Comparison of ENCODE assay signal across 24 cellular contexts in the genomic region with DNA sequence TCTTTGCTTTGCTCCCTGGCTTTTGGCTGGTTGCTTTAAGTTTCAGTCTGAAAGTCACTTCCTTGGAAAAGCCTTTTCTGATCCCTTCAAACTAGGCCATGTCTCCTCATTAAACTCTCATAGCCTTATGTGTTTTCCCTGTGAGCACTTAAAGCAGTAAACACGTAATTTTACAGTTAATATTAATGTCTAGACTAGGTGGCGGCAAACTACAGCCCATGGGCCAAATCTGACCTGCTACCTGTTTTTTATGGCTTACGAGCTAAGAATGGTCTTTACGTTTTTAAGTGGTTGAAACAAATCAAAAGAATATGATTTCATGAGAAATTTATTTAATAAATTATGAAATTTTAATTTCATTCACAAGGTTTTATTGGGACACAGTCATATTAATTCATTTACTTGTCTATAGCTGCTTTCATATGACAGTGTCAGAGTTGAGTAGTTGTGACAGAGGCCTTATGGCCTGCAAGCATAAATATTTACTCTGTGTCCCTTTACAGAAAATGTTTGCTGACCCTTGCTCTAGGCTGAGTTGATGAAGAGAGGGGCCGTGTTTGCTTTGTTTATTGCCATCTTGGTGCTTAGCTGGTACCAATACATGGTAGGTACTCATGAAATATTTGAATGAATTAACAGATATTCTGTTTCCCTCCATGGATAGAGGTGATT. TPM values are rescaled to one million over a fixed set of nuclear protein-coding genes. Genes with fewer than 3 reads are reported as not detected.
DNase-seq lines count a peak whose midpoint lies in the region; ATAC-seq, FAIRE-seq and TF ChIP-seq lines count a peak whose summit lies in the region.
"Had no signal": no experiment of that assay in that cellular context is flagged by ENCODE, and none has a peak within 500 bp of the region (broad histone marks: within the 10 kb centered on the region; RNA-seq: fewer than 3 reads in every experiment).

No MANE protein-coding gene starts in this region.

- H3K4me3 Mint-ChIP-seq in activated naive CD4-positive, alpha-beta T cell treated with anti-CD3 and anti-CD28 coated beads for 36 hours, result no peak overlapping the region
- H3K4me3 Mint-ChIP-seq: H9, neural crest cell had no signal

- no peaks in the 10 kb centered on the region for H3K9me3 ChIP-seq in A549
- no peaks in the 10 kb centered on the region for H3K9me3 ChIP-seq in Loucy (ENCODE audit: insufficient read depth, low read depth, low read length)
- H3K9me3 ChIP-seq in WERI-Rb-1 (ENCODE audit: severe bottlenecking), result no peaks in the 10 kb centered on the region
- no peaks in the 10 kb centered on the region for H3K9me3 ChIP-seq in smooth muscle cell (replicated peaks; ENCODE audit: low read depth)
- H3K9me3 ChIP-seq: BLaER1 treated with 17β-estradiol and CSF1 and Interleukin-3, amounts not matched to agents 10 nM and 100 nM; uterus had no signal

- 82% methylated on average over 5 of the region's 5 CpGs for WGBS in A549 (ENCODE audit: missing lambda C conversion rate)
- 86% methylated on average over 5 of the region's 5 CpGs for WGBS in smooth muscle cell (ENCODE audit: low lambda C conversion rate)

- CTCF ChIA-PET in A549 (lab: Yijun Ruan, JAX), result interaction anchor here (0.7 kb wide), 1 partner anchor 92 kb away, joined by 3 read pairs; no protein-coding TSS in a partner anchor
- CTCF ChIA-PET in activated naive CD4-positive, alpha-beta T cell treated with anti-CD3 and anti-CD28 coated beads for 36 hours (lab: Charles Lee), result no interaction called here

- H3K27me3 ChIP-seq in Loucy (ENCODE audit: insufficient read depth, low read length, poor library complexity, severe bottlenecking) (no peaks in the 10 kb centered on the region), WERI-Rb-1 (ENCODE audit: insufficient read depth, low read depth, severe bottlenecking) (no peaks in the 10 kb centered on the region), smooth muscle cell (ENCODE audit: low read depth) (no peaks in the 10 kb centered on the region)
- H3K27me3 ChIP-seq: BLaER1 treated with 17β-estradiol and CSF1 and Interleukin-3, amounts not matched to agents 10 nM and 100 nM; uterus had no signal

- no peak for TF ChIP-seq POLR2A in A549 (IDR thresholded peaks at IDR 0.05; ENCODE audit: low read length)

- TF ChIP-seq EP300 in A549 (IDR thresholded peaks at IDR 0.05), result no peak

- peak overlapping the region; percentile 48 for H3K9ac ChIP-seq in Loucy (ENCODE audit: low read depth, low read length, poor library complexity, severe bottlenecking)
- no peak overlapping the region for H3K9ac ChIP-seq in smooth muscle cell (ENCODE audit: low read depth)
- H3K9ac ChIP-seq: BLaER1 treated with 17β-estradiol and CSF1 and Interleukin-3, amounts not matched to agents 10 nM and 100 nM had no signal

- TF ChIP-seq RAD21 in A549 (conservative IDR thresholded peaks at IDR 0.05 in 1 of 2, IDR thresholded peaks at IDR 0.05 in 1 of 2), result peak; percentile 42 to 45; a peak in 3 of 5 replicates

- ATAC-seq in A549 (no peak; a peak in 1 of 6 replicates), left colon (peak; percentile 45), HG02970 (IDR thresholded peaks at IDR 0.05; ENCODE audit: low FRiP score, unreplicated experiment) (no peak)

- H3F3A ChIP-seq in Loucy (ENCODE audit: low read depth) (0 out of 2 replicates have a peak, but pooled peaks cover 3% of the 10 kb centered on the region), smooth muscle cell (ENCODE audit: low read depth) (no peaks in the 10 kb centered on the region)

- H3K9me2 ChIP-seq in Loucy (replicated peaks; ENCODE audit: low read depth, low read length), result no peaks in the 10 kb centered on the region

- intact Hi-C loops in left colon (cut with DNase I, micrococcal nuclease), result loop anchor here in 1 of 2 donors (10.0 kb wide), 1 partner anchor 63 kb away; no protein-coding TSS in a partner anchor
- intact Hi-C loops in activated naive CD4-positive, alpha-beta T cell treated with anti-CD3 and anti-CD28 coated beads for 36 hours (cut with micrococcal nuclease), result no loop called here

- H3K36me3 ChIP-seq in Loucy (ENCODE audit: insufficient read depth, low read length), result no peaks in the 10 kb centered on the region
- peaks cover 6% of the 10 kb centered on the region; the same call in 1 of the 2 replicates for H3K36me3 ChIP-seq in WERI-Rb-1
- H3K36me3 ChIP-seq in smooth muscle cell (ENCODE audit: low read depth), result no peaks in the 10 kb centered on the region
- H3K36me3 ChIP-seq: BLaER1 treated with 17β-estradiol and CSF1 and Interleukin-3, amounts not matched to agents 10 nM and 100 nM; uterus had no signal

- no peaks in the 10 kb centered on the region for H3K36me3 Mint-ChIP-seq in activated naive CD4-positive, alpha-beta T cell treated with anti-CD3 and anti-CD28 coated beads for 36 hours (ENCODE audit: low read depth)

- no peak overlapping the region for H3K27ac Mint-ChIP-seq in activated naive CD4-positive, alpha-beta T cell treated with anti-CD3 and anti-CD28 coated beads for 36 hours

- POLR2A ChIA-PET in A549 (lab: Yijun Ruan, JAX), result no interaction called here

- no peaks in the 10 kb centered on the region for H3K9me3 Mint-ChIP-seq in activated naive CD4-positive, alpha-beta T cell treated with anti-CD3 and anti-CD28 coated beads for 36 hours
- H3K9me3 Mint-ChIP-seq: H9, neural crest cell had no signal

- peaks cover 99% of the 10 kb centered on the region for H3K79me2 ChIP-seq in Loucy (ENCODE audit: insufficient read depth, low read length)
- peaks cover 88% of the 10 kb centered on the region for H3K79me2 ChIP-seq in smooth muscle cell (ENCODE audit: low read depth)

- TF ChIP-seq CTCF in A549 (IDR thresholded peaks at IDR 0.05) (no peak), Loucy (conservative IDR thresholded peaks at IDR 0.05; ENCODE audit: low read length) (peak; percentile 67), WERI-Rb-1 (IDR thresholded peaks at IDR 0.05; ENCODE audit: low read depth, low read length) (0 out of 2 replicates have a peak, but pooled peaks have one; percentile 2), smooth muscle cell (IDR thresholded peaks at IDR 0.05; ENCODE audit: borderline replicate concordance, insufficient read depth, poor library complexity, severe bottlenecking) (no peak)

- FAIRE-seq in A549 (lab: Jason Lieb, UNC), result no peak
- FAIRE-seq: bronchial epithelial cell, frontal cortex, GM12891 had no signal

- H3K27me3 Mint-ChIP-seq in activated naive CD4-positive, alpha-beta T cell treated with anti-CD3 and anti-CD28 coated beads for 36 hours (ENCODE audit: low read depth), result no peaks in the 10 kb centered on the region
- H3K27me3 Mint-ChIP-seq: progenitor cell of endocrine pancreas had no signal

- H3K4me1 ChIP-seq in A549, result peaks cover 40% of the 10 kb centered on the region
- peaks cover 74% of the 10 kb centered on the region for H3K4me1 ChIP-seq in Loucy (ENCODE audit: insufficient read depth, low read length, poor library complexity, severe bottlenecking)
- H3K4me1 ChIP-seq in smooth muscle cell (ENCODE audit: low read depth), result peaks cover 11% of the 10 kb centered on the region

- H2AFZ ChIP-seq in Loucy (ENCODE audit: low read length), result no peak overlapping the region
- H2AFZ ChIP-seq in smooth muscle cell (ENCODE audit: low read depth), result no peak overlapping the region

- no peak overlapping the region for H3K27ac ChIP-seq in A549
- no peak overlapping the region for H3K27ac ChIP-seq in WERI-Rb-1
- no peak overlapping the region for H3K27ac ChIP-seq in smooth muscle cell (ENCODE audit: low read depth)
- H3K27ac ChIP-seq: BLaER1 treated with 17β-estradiol and CSF1 and Interleukin-3, amounts not matched to agents 10 nM and 100 nM; HL-60; RWPE1; uterus had no signal

- DNase-seq in A549 (ENCODE audit: low read depth in 1 of 2, low spot score in 1 of 2) (no peak), WERI-Rb-1 (no peak), left colon (no peak), smooth muscle cell (lab: John Stamatoyannopoulos, UW; ENCODE audit: unreplicated experiment) (no peak), NCI-H1105 (lab: John Stamatoyannopoulos, UW) (no peak)
- no peak for DNase-seq in activated naive CD4-positive, alpha-beta T cell treated with anti-CD3 and anti-CD28 coated beads for 36 hours
- DNase-seq: activated CD4-positive, alpha-beta T cell treated with anti-CD3 and anti-CD28 coated beads for 48 hours; H9; KG1; kidney glomerular epithelial cell; midbrain; NCI-H1105 treated with DMSO at 0.1 percent for 48 hours; NK-92 treated with Interleukin-12 subunit alpha and Interleukin-12 subunit beta, amount 100 ng/mL, for 24 hours; uterus had no signal

- peaks cover 38% of the 10 kb centered on the region for H4K20me1 ChIP-seq in Loucy (ENCODE audit: insufficient read depth, low read length, poor library complexity, severe bottlenecking)
- peaks cover 53% of the 10 kb centered on the region for H4K20me1 ChIP-seq in smooth muscle cell (ENCODE audit: low read depth)

- H3K4me2 ChIP-seq in A549 (no peak overlapping the region), Loucy (ENCODE audit: low read depth, low read length, poor library complexity, severe bottlenecking) (peak overlapping the region; percentile 76), smooth muscle cell (no peak overlapping the region)
- H3K4me2 ChIP-seq: BLaER1 treated with 17β-estradiol and CSF1 and Interleukin-3, amounts not matched to agents 10 nM and 100 nM had no signal

- no peaks in the 10 kb centered on the region for H3K4me1 Mint-ChIP-seq in activated naive CD4-positive, alpha-beta T cell treated with anti-CD3 and anti-CD28 coated beads for 36 hours (ENCODE audit: low read depth)

- H3K4me3 ChIP-seq in A549 (no peak overlapping the region), Loucy (ENCODE audit: low read length, poor library complexity, severe bottlenecking) (peak overlapping the region; percentile 59), WERI-Rb-1 (ENCODE audit: low read depth, low read length) (no peak overlapping the region), smooth muscle cell (no peak overlapping the region)
- H3K4me3 ChIP-seq: BLaER1 treated with 17β-estradiol and CSF1 and Interleukin-3, amounts not matched to agents 10 nM and 100 nM; uterus had no signal

TF ChIP-seq in A549, 52 proteins besides CTCF, POLR2A, EP300 and RAD21 (continues in another document):
- TF ChIP-seq RARB (CRISPR knock-in tag; IDR thresholded peaks at IDR 0.05) (no peak), EHF (CRISPR knock-in tag; IDR thresholded peaks at IDR 0.05) (no peak), HOXB5 (CRISPR knock-in tag; IDR thresholded peaks at IDR 0.05) (no peak), ZC3H11A (IDR thresholded peaks at IDR 0.05) (no peak), CBX8 (IDR thresholded peaks at IDR 0.05) (no peak), SMC3 (IDR thresholded peaks at IDR 0.05) (no peak), FOXS1 (CRISPR knock-in tag; IDR thresholded peaks at IDR 0.05) (no peak)

RNA-seq across cellular contexts. Expression of gene SLC44A1, which starts 7.4 kb away (rescaled TPM):
- polyA plus RNA-seq in A549 (2011; rRNA removed) (19.6 and 38.8 TPM in 2 replicates), A549 (2017; fragmentation: RNase III; extraction: RNeasy Plus Mini Kit Qiagen cat#74134 plus additional on column Dnase treatment) (22.8 to 33.0 TPM (median 27.2 TPM) in 3 replicates), smooth muscle cell (10.0 and 14.0 TPM in 2 replicates)
- polyA plus RNA-seq in A549 (2012; cell fraction: cytosol; rRNA removed), result 4.9 and 8.1 TPM in 2 replicates
- 2.3 and 3.3 TPM in 2 replicates for polyA plus RNA-seq in A549 (2012; cell fraction: nucleus; rRNA removed)
- polyA minus RNA-seq in A549 (2011; rRNA and poly(A)+ RNA removed), result 44.0 and 49.7 TPM in 2 replicates
- total RNA-seq in left colon (100 to 1,000 TPM; 147 to 157 TPM), smooth muscle cell (22.2 and 27.8 TPM in 2 replicates)
- 10 to 100 TPM; 17.6 to 18.6 TPM for total RNA-seq in activated naive CD4-positive, alpha-beta T cell treated with anti-CD3 and anti-CD28 coated beads for 36 hours

Comparison
In these comparisons a context has a peak if more than half of its experiments do, and no peak if none do; other contexts are left out.
1. CTCF ChIP-seq: peak in Loucy (single experiment) and WERI-Rb-1 (single experiment); none in A549 (single experiment) and smooth muscle cell (single experiment).